ENCODE assay signal across 9 cellular contexts in genomic region chr9:113808391-113809191, GRCh38.
DNase-seq lines count a peak whose midpoint lies in the region; ATAC-seq and TF ChIP-seq lines count a peak whose summit lies in the region.
"Had no signal": no experiment of that assay in that cellular context is flagged by ENCODE, and none has a peak within 500 bp of the region (broad histone marks: within the 10 kb centered on the region; RNA-seq: fewer than 3 reads in every experiment).

No MANE protein-coding gene starts in this region.

- peak; percentile 47 to 78 (median 57) for ATAC-seq in psoas muscle
- no peak for ATAC-seq in GM19463 (IDR thresholded peaks at IDR 0.05; ENCODE audit: unreplicated experiment)

- H3K27me3 ChIP-seq in GM23248 (replicated peaks; ENCODE audit: insufficient read depth) (peaks cover 9% of the 10 kb centered on the region), SK-N-SH (ENCODE audit: insufficient read depth) (peaks cover 7% of the 10 kb centered on the region; the same call in 1 of the 2 replicates), psoas muscle (ENCODE audit: insufficient read depth in 3 of 3, low read length in 2 of 3) (no peaks in the 10 kb centered on the region), suprapubic skin (no peaks in the 10 kb centered on the region)

- TF ChIP-seq CTCF in SK-N-SH (IDR thresholded peaks at IDR 0.05) (no peak), foreskin fibroblast (IDR thresholded peaks at IDR 0.05; ENCODE audit: low read depth, low read length) (no peak), psoas muscle (IDR thresholded peaks at IDR 0.05) (no peak), suprapubic skin (IDR thresholded peaks at IDR 0.05) (no peak)

- H3K4me3 ChIP-seq in GM23248 (no peak overlapping the region), SK-N-SH (ENCODE audit: low read depth in 2 of 2, low read length in 1 of 2) (no peak overlapping the region), foreskin fibroblast (ENCODE audit: low read depth in 1 of 2, low read length in 2 of 2) (no peak overlapping the region), psoas muscle (no peak overlapping the region), suprapubic skin (no peak overlapping the region)

- H4K20me1 ChIP-seq in GM23248 (ENCODE audit: insufficient read depth) (no peaks in the 10 kb centered on the region), SK-N-SH (ENCODE audit: insufficient read depth) (no peaks in the 10 kb centered on the region)

- TF ChIP-seq POLR2A in suprapubic skin (IDR thresholded peaks at IDR 0.05) = no peak

- H3K9ac ChIP-seq in GM23248 = no peak overlapping the region
- H3K9ac ChIP-seq in SK-N-SH = no peak overlapping the region

- no peaks in the 10 kb centered on the region for H3K36me3 ChIP-seq in GM23248 (ENCODE audit: low read depth)
- no peaks in the 10 kb centered on the region for H3K36me3 ChIP-seq in SK-N-SH (replicated peaks in 1 of 2; ENCODE audit: control insufficient read depth in 1 of 2, insufficient read depth in 2 of 2, low read length in 1 of 2)
- H3K36me3 ChIP-seq in psoas muscle (ENCODE audit: insufficient read depth in 1 of 2, low read depth in 1 of 2) = no peaks in the 10 kb centered on the region
- H3K36me3 ChIP-seq in suprapubic skin = no peaks in the 10 kb centered on the region

- no peaks in the 10 kb centered on the region for H3K79me2 ChIP-seq in GM23248 (ENCODE audit: insufficient read depth)
- no peaks in the 10 kb centered on the region for H3K79me2 ChIP-seq in SK-N-SH (ENCODE audit: insufficient read depth)

- H3F3A ChIP-seq in GM23248 (ENCODE audit: insufficient read depth) (peaks cover 11% of the 10 kb centered on the region), SK-N-SH (replicated peaks; ENCODE audit: insufficient read depth) (no peaks in the 10 kb centered on the region)

- DNase-seq in GM23248 (peak; percentile 90), SK-N-SH (no peak), foreskin fibroblast (peak; percentile 84 to 94), psoas muscle (peak; percentile 22 to 59), NCI-H1436 (lab: John Stamatoyannopoulos, UW) (no peak), suprapubic skin (ENCODE audit: low spot score in 2 of 2) (no peak)
- no peak for DNase-seq in stimulated activated CD4-positive, alpha-beta T cell treated with anti-CD3 and anti-CD28 coated beads, Interleukin-4, amount 100 ng/mL, for 1 hour
- DNase-seq: NCI-H524 treated with DMSO at 0.1 percent for 48 hours had no signal

- H3K9me2 ChIP-seq in GM23248 (ENCODE audit: insufficient read depth) (no peaks in the 10 kb centered on the region), SK-N-SH (no peaks in the 10 kb centered on the region)

- H2AFZ ChIP-seq in GM23248 (peak overlapping the region; percentile 71), SK-N-SH (ENCODE audit: low read depth) (peak overlapping the region; percentile 35; the same call in 1 of the 2 replicates)

- in situ Hi-C loops in GM23248 (cut with MboI) = no loop called here

- TF ChIP-seq RAD21 in SK-N-SH (IDR thresholded peaks at IDR 0.05; ENCODE audit: low read length) = no peak

- peak overlapping the region; percentile 39 for H3K4me2 ChIP-seq in GM23248 (ENCODE audit: unreplicated experiment)
- no peak overlapping the region for H3K4me2 ChIP-seq in SK-N-SH

- intact Hi-C loops in psoas muscle (cut with DNase I) = loop anchor here (5.0 kb wide), 2 partner anchors 74 to 154 kb away; no protein-coding TSS in a partner anchor

- WGBS in GM23248 (ENCODE audit: low coverage in 1 of 2, low lambda C conversion rate in 2 of 2, missing lambda C conversion rate in 2 of 2), 2 experiments = 37 to 40% methylated on average over 6 of the region's 6 CpGs
- WGBS in SK-N-SH (ENCODE audit: low lambda C conversion rate) = 69% methylated on average over 6 of the region's 6 CpGs
- 67 to 74% (median 68%) methylated on average over 6 of the region's 6 CpGs for WGBS in psoas muscle, 3 donors
- 56% methylated on average over 6 of the region's 6 CpGs for WGBS in suprapubic skin

- no peaks in the 10 kb centered on the region for H3K9me3 ChIP-seq in GM23248 (ENCODE audit: low read depth)
- no peaks in the 10 kb centered on the region for H3K9me3 ChIP-seq in SK-N-SH
- no peaks in the 10 kb centered on the region for H3K9me3 ChIP-seq in psoas muscle
- H3K9me3 ChIP-seq in suprapubic skin = no peaks in the 10 kb centered on the region

- no peak for TF ChIP-seq EP300 in SK-N-SH (IDR thresholded peaks at IDR 0.05; ENCODE audit: borderline replicate concordance in 1 of 2, low read depth in 1 of 2, low read length in 1 of 2)
- TF ChIP-seq EP300 in suprapubic skin (IDR thresholded peaks at IDR 0.05) = no peak

- CTCF ChIA-PET in SK-N-SH (lab: Yijun Ruan, JAX) = interaction anchor here (0.8 to 3.8 kb wide), 47 partner anchors 8 to 483 kb away, joined by 3 to 26 read pairs (median 5); partner anchors contain the start of genes AMBP and ZNF618

- H3K4me1 ChIP-seq in GM23248 (ENCODE audit: insufficient read depth) = peaks cover 10% of the 10 kb centered on the region; the same call in 1 of the 2 replicates
- H3K4me1 ChIP-seq in SK-N-SH (ENCODE audit: control insufficient read depth in 1 of 2, insufficient read depth in 2 of 2, low read depth in 1 of 2, low read length in 1 of 2) = peaks cover 0 to 5% of the 10 kb centered on the region in 2 experiments; a peak in 1 of 4 replicates
- H3K4me1 ChIP-seq in psoas muscle = no peaks in the 10 kb centered on the region
- H3K4me1 ChIP-seq in suprapubic skin = peaks cover 6% of the 10 kb centered on the region

- no peak overlapping the region for H3K27ac ChIP-seq in GM23248
- H3K27ac ChIP-seq in SK-N-SH (ENCODE audit: low read depth in 2 of 2, low read length in 1 of 2) = no peak overlapping the region
- no peak overlapping the region for H3K27ac ChIP-seq in psoas muscle
- H3K27ac ChIP-seq in suprapubic skin = no peak overlapping the region

- POLR2A ChIA-PET in SK-N-SH (lab: Yijun Ruan, JAX) = interaction anchor here (1.1 kb wide), 1 partner anchor 68 kb away, joined by 3 read pairs; the partner anchor contains the start of gene ZNF618

TF ChIP-seq in SK-N-SH, 30 proteins besides CTCF, POLR2A, EP300 and RAD21:
- peak; percentile 41; the same call in 1 of the 2 replicates for TF ChIP-seq PBX3 (IDR thresholded peaks at IDR 0.05)
- TF ChIP-seq NFIC (IDR thresholded peaks at IDR 0.05; ENCODE audit: borderline replicate concordance) = peak; percentile 33; the same call in 1 of the 2 replicates
- TF ChIP-seq TEAD4 (IDR thresholded peaks at IDR 0.05; ENCODE audit: borderline replicate concordance, insufficient read depth) = no peak
TF ChIP-seq in SK-N-SH: peak in this region for 2.

Comparison
In these comparisons a context has a peak if more than half of its experiments do, and no peak if none do; other contexts are left out.
1. DNase-seq: peak in GM23248 (single experiment), foreskin fibroblast (2 of 2) and psoas muscle (2 of 2); none in SK-N-SH (single experiment), NCI-H1436 (single experiment), suprapubic skin (0 of 2) and stimulated activated CD4-positive, alpha-beta T cell treated with anti-CD3 and anti-CD28 coated beads, Interleukin-4, amount 100 ng/mL, for 1 hour (single experiment).